30 cellular contexts compared by ENCODE assay signal in the genomic region with DNA sequence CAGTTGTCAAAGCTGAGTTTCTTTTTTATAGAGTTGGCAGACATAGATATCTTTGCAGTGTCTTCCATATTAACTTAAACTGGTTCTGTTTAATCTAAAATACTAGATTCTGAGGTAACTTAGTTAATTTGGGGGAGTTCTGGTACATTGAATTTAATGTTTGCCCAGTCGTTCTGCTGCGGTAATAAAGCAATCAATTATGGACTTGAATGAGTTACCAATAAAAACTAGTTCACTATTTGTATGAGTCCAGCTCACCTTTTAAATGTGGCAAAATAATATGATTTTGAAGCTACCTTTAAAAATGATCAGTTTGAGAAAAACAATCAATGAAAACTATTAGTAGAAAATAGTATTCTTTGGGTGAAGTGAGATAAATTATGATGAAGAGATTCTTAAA.
DNase-seq lines count a peak whose midpoint lies in the region; ATAC-seq and TF ChIP-seq lines count a peak whose summit lies in the region.
"Had no signal": no experiment of that assay in that cellular context is flagged by ENCODE, and none has a peak within 500 bp of the region (broad histone marks: within the 10 kb centered on the region; RNA-seq: fewer than 3 reads in every experiment).

No MANE protein-coding gene starts in this region.

- H3K36me3 ChIP-seq in mucosa of stomach (ENCODE audit: control insufficient read depth, insufficient read depth, low read length) (no peaks in the 10 kb centered on the region), breast epithelium (no peaks in the 10 kb centered on the region)
- H3K36me3 ChIP-seq: BE2C, gastroesophageal sphincter, HAP-1, right lobe of liver had no signal

- H3K36me3 Mint-ChIP-seq in type B pancreatic cell, result peaks cover 3% of the 10 kb centered on the region

- no peaks in the 10 kb centered on the region for H3K9me3 Mint-ChIP-seq in type B pancreatic cell
- H3K9me3 Mint-ChIP-seq: activated CD4-positive, alpha-beta T cell treated with anti-CD3 and anti-CD28 coated beads, Interleukin-2, amount 10 ng/mL, durations not matched to agents 24 days and 14 days; activated T-helper 2 cell treated with anti-CD3 and anti-CD28 coated beads, Interferon-gamma antibody, Interleukin-2, Interleukin-4, amounts not matched to agents 10 μg/mL and 5 μg/mL and 100 μg/mL, durations not matched to agents 14 hours and 24 hours and 36 hours had no signal

- no peaks in the 10 kb centered on the region for H3K27me3 Mint-ChIP-seq in type B pancreatic cell
- H3K27me3 Mint-ChIP-seq: activated CD4-positive, alpha-beta T cell treated with anti-CD3 and anti-CD28 coated beads, Interleukin-2, amount 10 ng/mL, durations not matched to agents 24 days and 14 days; CD8-positive, alpha-beta memory T cell; memory B cell had no signal

- DNase-seq in HT-29 (ENCODE audit: low spot score) (peak; percentile 55), epithelial cell of prostate (ENCODE audit: low read depth, low spot score) (no peak), type B pancreatic cell (ENCODE audit: extremely low spot score, unreplicated experiment) (no peak), HUDEP-2 (lab: John Stamatoyannopoulos, UW; ENCODE audit: unreplicated experiment in 76 of 76) (no peak), breast epithelium (ENCODE audit: low spot score in 2 of 2) (no peak)
- DNase-seq: activated CD4-positive, alpha-beta T cell treated with anti-CD3 and anti-CD28 coated beads, Interleukin-2, amount 10 ng/mL, durations not matched to agents 24 days and 14 days; activated CD8-positive, alpha-beta memory T cell treated with anti-CD3 and anti-CD28 coated beads for 24 hours; activated naive CD4-positive, alpha-beta T cell treated with anti-CD3 and anti-CD28 coated beads, Interleukin-2, amount 50 U/mL, for 16 hours; activated T-cell treated with anti-CD3 and anti-CD28 coated beads for 4 hours; BE2C; body of pancreas; CD8-positive, alpha-beta memory T cell; DMS 273 treated with DMSO at 0.1 percent for 48 hours; EL; hippocampal formation; left cardiac atrium; NCI-H1048; NCI-H446; NCI-H774; posterior cingulate gyrus; right lobe of liver; stimulated activated CD4-positive, alpha-beta T cell treated with anti-CD3 and anti-CD28 coated beads, Interleukin-4, amount 100 ng/mL, for 24 hours; T-helper 1 cell had no signal

- H3K4me1 ChIP-seq in mucosa of stomach (ENCODE audit: control insufficient read depth, insufficient read depth, low read length), result peaks cover 27% of the 10 kb centered on the region
- peaks cover 0 to 8% of the 10 kb centered on the region in 2 donors for H3K4me1 ChIP-seq in breast epithelium
- H3K4me1 ChIP-seq: BE2C, right lobe of liver had no signal

- TF ChIP-seq CTCF in type B pancreatic cell (conservative IDR thresholded peaks at IDR 0.05) (no peak), breast epithelium (IDR thresholded peaks at IDR 0.05) (no peak)

- H3K4me3 Mint-ChIP-seq in type B pancreatic cell, result no peak overlapping the region
- H3K4me3 Mint-ChIP-seq: activated CD4-positive, alpha-beta T cell treated with anti-CD3 and anti-CD28 coated beads, Interleukin-2, amount 10 ng/mL, durations not matched to agents 24 days and 14 days; CD8-positive, alpha-beta memory T cell; memory B cell; WTC11 had no signal

- peak overlapping the region; percentile 30 for H3K9ac ChIP-seq in mucosa of stomach (ENCODE audit: low read length)

- intact Hi-C loops in breast epithelium (cut with DNase I; ENCODE audit: low total_unique reads), result no loop called here

- H3K4me3 ChIP-seq in mucosa of stomach (ENCODE audit: low read length) (no peak overlapping the region), breast epithelium (no peak overlapping the region)
- H3K4me3 ChIP-seq: body of pancreas, gastroesophageal sphincter, HAP-1, right lobe of liver had no signal

- H3K27ac ChIP-seq in epithelial cell of prostate, result peak overlapping the region; percentile 82
- H3K27ac ChIP-seq in breast epithelium, result no peak overlapping the region
- H3K27ac ChIP-seq: gastroesophageal sphincter, right lobe of liver had no signal

- peaks cover 27% of the 10 kb centered on the region for H3K4me1 Mint-ChIP-seq in type B pancreatic cell (ENCODE audit: unreplicated experiment)
- H3K4me1 Mint-ChIP-seq: activated CD4-positive, alpha-beta T cell treated with anti-CD3 and anti-CD28 coated beads, Interleukin-2, amount 10 ng/mL, durations not matched to agents 24 days and 14 days; memory B cell; WTC11 had no signal

- no peaks in the 10 kb centered on the region for H3K27me3 ChIP-seq in mucosa of stomach (ENCODE audit: control insufficient read depth, insufficient read depth, low read length)
- no peaks in the 10 kb centered on the region for H3K27me3 ChIP-seq in breast epithelium
- H3K27me3 ChIP-seq: BE2C, body of pancreas, gastroesophageal sphincter, right lobe of liver had no signal

- H3K9me3 ChIP-seq in mucosa of stomach (ENCODE audit: control insufficient read depth, low read length) (no peaks in the 10 kb centered on the region), breast epithelium (no peaks in the 10 kb centered on the region)
- H3K9me3 ChIP-seq: BE2C, body of pancreas, gastroesophageal sphincter, HAP-1, right lobe of liver had no signal

- TF ChIP-seq POLR2A in breast epithelium (IDR thresholded peaks at IDR 0.05), result no peak

- no peak for ATAC-seq in HG02840 (IDR thresholded peaks at IDR 0.05; ENCODE audit: low FRiP score, unreplicated experiment)
- ATAC-seq: body of pancreas, gastroesophageal sphincter, left cardiac atrium, right lobe of liver, WTC11 had no signal

- H3K27ac Mint-ChIP-seq in type B pancreatic cell, result peak overlapping the region; percentile 97
- H3K27ac Mint-ChIP-seq: activated CD4-positive, alpha-beta T cell treated with anti-CD3 and anti-CD28 coated beads, Interleukin-2, amount 10 ng/mL, durations not matched to agents 24 days and 14 days; activated T-helper 2 cell treated with anti-CD3 and anti-CD28 coated beads, Interferon-gamma antibody, Interleukin-2, Interleukin-4, amounts not matched to agents 10 μg/mL and 5 μg/mL and 100 μg/mL, durations not matched to agents 14 hours and 24 hours and 36 hours; memory B cell; WTC11 had no signal
